Comparison of ENCODE assay signal across 12 cellular contexts in genomic region chr9:98811051-98811650, GRCh38. TPM values are rescaled to one million over a fixed set of nuclear protein-coding genes. Genes with fewer than 3 reads are reported as not detected.
A peak's percentile ranks its signal among the peaks of the same experiment; 100 is the strongest.
DNase-seq lines count a peak whose midpoint lies in the region; ATAC-seq and TF ChIP-seq lines count a peak whose summit lies in the region.
"Had no signal": no experiment of that assay in that cellular context is flagged by ENCODE, and none has a peak within 500 bp of the region (broad histone marks: within the 10 kb centered on the region; RNA-seq: fewer than 3 reads in every experiment).

No MANE protein-coding gene starts in this region.

- peaks cover 2 to 7% of the 10 kb centered on the region in 2 donors for H3K36me3 Mint-ChIP-seq in activated T-cell treated with anti-CD3 and anti-CD28 coated beads, Interleukin-2, amount 50 U/mL, for 72 hours (ENCODE audit: insufficient read depth in 2 of 2)
- H3K36me3 Mint-ChIP-seq in type B pancreatic cell: peaks cover 8% of the 10 kb centered on the region

- H3K4me3 ChIP-seq in coronary artery: no peak overlapping the region
- H3K4me3 ChIP-seq: pancreas had no signal

- peaks cover 0 to 2% of the 10 kb centered on the region in 2 donors for H3K9me3 Mint-ChIP-seq in activated T-cell treated with anti-CD3 and anti-CD28 coated beads, Interleukin-2, amount 50 U/mL, for 72 hours
- H3K9me3 Mint-ChIP-seq in type B pancreatic cell: peaks cover 5% of the 10 kb centered on the region

- DNase-seq in activated T-cell treated with anti-CD3 and anti-CD28 coated beads, Interleukin-2, amount 50 U/mL, for 72 hours: no peak
- no peak for DNase-seq in activated T-cell treated with anti-CD3 and anti-CD28 coated beads, Interleukin-2, amount 50 U/mL, for 48 hours
- DNase-seq in fibroblast of the conjunctiva (ENCODE audit: low read depth) (peak; percentile 49), type B pancreatic cell (ENCODE audit: extremely low spot score, unreplicated experiment) (no peak), substantia nigra (lab: John Stamatoyannopoulos, UW) (no peak), NCI-H146 treated with DMSO at 0.1 percent for 48 hours (lab: John Stamatoyannopoulos, UW; ENCODE audit: unreplicated experiment) (no peak), coronary artery (ENCODE audit: low spot score) (no peak)
- DNase-seq: C1 segment of cervical spinal cord, cerebellar nuclear complex, pancreas, Right ventricle myocardium superior had no signal

- peak overlapping the region; percentile 47 to 58 for H3K4me3 Mint-ChIP-seq in activated T-cell treated with anti-CD3 and anti-CD28 coated beads, Interleukin-2, amount 50 U/mL, for 72 hours
- H3K4me3 Mint-ChIP-seq in type B pancreatic cell: peak overlapping the region; percentile 69

- ATAC-seq in activated T-cell treated with anti-CD3 and anti-CD28 coated beads, Interleukin-2, amount 50 U/mL, for 72 hours (replicated peaks in 1 of 2): peak; percentile 33 to 66
- ATAC-seq in SK-N-SH treated with all-trans-retinoic acid at 6 μM for 48 hours: peak; percentile 40

- H3K27ac Mint-ChIP-seq in activated T-cell treated with anti-CD3 and anti-CD28 coated beads, Interleukin-2, amount 50 U/mL, for 72 hours: no peak overlapping the region
- H3K27ac Mint-ChIP-seq in type B pancreatic cell: peak overlapping the region; percentile 93

- no peak overlapping the region for H3K27ac ChIP-seq in substantia nigra (ENCODE audit: low read depth, low read length, poor library complexity, severe bottlenecking)
- H3K27ac ChIP-seq in coronary artery: no peak overlapping the region
- H3K27ac ChIP-seq: pancreas had no signal

- H3K27me3 Mint-ChIP-seq in activated T-cell treated with anti-CD3 and anti-CD28 coated beads, Interleukin-2, amount 50 U/mL, for 72 hours (ENCODE audit: low read depth): peaks cover 7% of the 10 kb centered on the region
- H3K27me3 Mint-ChIP-seq in type B pancreatic cell: no peaks in the 10 kb centered on the region

- H3K4me1 Mint-ChIP-seq in activated T-cell treated with anti-CD3 and anti-CD28 coated beads, Interleukin-2, amount 50 U/mL, for 72 hours (ENCODE audit: low read depth): peaks cover 36% of the 10 kb centered on the region
- peaks cover 29% of the 10 kb centered on the region for H3K4me1 Mint-ChIP-seq in type B pancreatic cell (ENCODE audit: unreplicated experiment)

- TF ChIP-seq CTCF in type B pancreatic cell (conservative IDR thresholded peaks at IDR 0.05) (no peak), coronary artery (IDR thresholded peaks at IDR 0.05) (no peak)

TF ChIP-seq in SK-N-SH treated with all-trans-retinoic acid at 6 μM for 48 hours, 23 proteins besides CTCF, POLR2A, EP300 and RAD21:
- no peak for TF ChIP-seq OSR1 (CRISPR knock-in tag; IDR thresholded peaks at IDR 0.05)
- TF ChIP-seq ZNF8 (CRISPR knock-in tag; IDR thresholded peaks at IDR 0.05): no peak
- TF ChIP-seq ESRRG (CRISPR knock-in tag; IDR thresholded peaks at IDR 0.05): no peak
- TF ChIP-seq ARNTL (CRISPR knock-in tag; IDR thresholded peaks at IDR 0.05; ENCODE audit: borderline replicate concordance, low read depth): no peak
- TF ChIP-seq SNAI2 (CRISPR knock-in tag; IDR thresholded peaks at IDR 0.05): no peak
- no peak for TF ChIP-seq ISL1 (CRISPR knock-in tag; IDR thresholded peaks at IDR 0.05)

RNA-seq across cellular contexts. Expression of gene GALNT12, which starts 3.7 kb away (rescaled TPM):
- 10 to 100 TPM in 1 of 2 donors, 1 to 10 TPM in 1; 6.6 to 11.2 TPM for total RNA-seq in activated T-cell treated with anti-CD3 and anti-CD28 coated beads, Interleukin-2, amount 50 U/mL, for 72 hours
- total RNA-seq in type B pancreatic cell (ENCODE audit: low replicate concordance): 25.8 and 32.9 TPM in 2 replicates

RNA-seq across cellular contexts. Expression of gene ANKS6, which starts 14.8 kb away (rescaled TPM):
- 10 to 100 TPM; 14.9 to 25.0 TPM for total RNA-seq in activated T-cell treated with anti-CD3 and anti-CD28 coated beads, Interleukin-2, amount 50 U/mL, for 72 hours
- 25.2 and 32.2 TPM in 2 replicates for total RNA-seq in type B pancreatic cell (ENCODE audit: low replicate concordance)
